ENCODE assay signal across 1 cellular context in genomic region chr12:89161553-89161952, GRCh38.
TF ChIP-seq lines count a peak whose summit lies in the region.

No MANE protein-coding gene starts in this region.

TF ChIP-seq in GM23338, 12 proteins besides CTCF, POLR2A, EP300 and RAD21:
- no peak for TF ChIP-seq STAT1 (IDR thresholded peaks at IDR 0.05; ENCODE audit: unreplicated experiment)
- no peak for TF ChIP-seq CREB1 (CRISPR knock-in tag; IDR thresholded peaks at IDR 0.05; ENCODE audit: low read depth)
- TF ChIP-seq ZNF114 (CRISPR knock-in tag; IDR thresholded peaks at IDR 0.05): no peak
- no peak for TF ChIP-seq EZH2 (IDR thresholded peaks at IDR 0.05; ENCODE audit: low read depth, unreplicated experiment)
- TF ChIP-seq, protein P1, sequence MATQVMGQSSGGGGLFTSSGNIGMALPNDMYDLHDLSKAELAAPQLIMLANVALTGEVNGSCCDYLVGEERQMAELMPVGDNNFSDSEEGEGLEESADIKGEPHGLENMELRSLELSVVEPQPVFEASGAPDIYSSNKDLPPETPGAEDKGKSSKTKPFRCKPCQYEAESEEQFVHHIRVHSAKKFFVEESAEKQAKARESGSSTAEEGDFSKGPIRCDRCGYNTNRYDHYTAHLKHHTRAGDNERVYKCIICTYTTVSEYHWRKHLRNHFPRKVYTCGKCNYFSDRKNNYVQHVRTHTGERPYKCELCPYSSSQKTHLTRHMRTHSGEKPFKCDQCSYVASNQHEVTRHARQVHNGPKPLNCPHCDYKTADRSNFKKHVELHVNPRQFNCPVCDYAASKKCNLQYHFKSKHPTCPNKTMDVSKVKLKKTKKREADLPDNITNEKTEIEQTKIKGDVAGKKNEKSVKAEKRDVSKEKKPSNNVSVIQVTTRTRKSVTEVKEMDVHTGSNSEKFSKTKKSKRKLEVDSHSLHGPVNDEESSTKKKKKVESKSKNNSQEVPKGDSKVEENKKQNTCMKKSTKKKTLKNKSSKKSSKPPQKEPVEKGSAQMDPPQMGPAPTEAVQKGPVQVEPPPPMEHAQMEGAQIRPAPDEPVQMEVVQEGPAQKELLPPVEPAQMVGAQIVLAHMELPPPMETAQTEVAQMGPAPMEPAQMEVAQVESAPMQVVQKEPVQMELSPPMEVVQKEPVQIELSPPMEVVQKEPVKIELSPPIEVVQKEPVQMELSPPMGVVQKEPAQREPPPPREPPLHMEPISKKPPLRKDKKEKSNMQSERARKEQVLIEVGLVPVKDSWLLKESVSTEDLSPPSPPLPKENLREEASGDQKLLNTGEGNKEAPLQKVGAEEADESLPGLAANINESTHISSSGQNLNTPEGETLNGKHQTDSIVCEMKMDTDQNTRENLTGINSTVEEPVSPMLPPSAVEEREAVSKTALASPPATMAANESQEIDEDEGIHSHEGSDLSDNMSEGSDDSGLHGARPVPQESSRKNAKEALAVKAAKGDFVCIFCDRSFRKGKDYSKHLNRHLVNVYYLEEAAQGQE (IDR thresholded peaks at IDR 0.05; ENCODE audit: unreplicated experiment): no peak
- no peak for TF ChIP-seq JUNB (IDR thresholded peaks at IDR 0.05; ENCODE audit: unreplicated experiment)
- TF ChIP-seq POLR2AphosphoS5 (IDR thresholded peaks at IDR 0.05; ENCODE audit: low read depth): no peak
- TF ChIP-seq EZH2phosphoT487 (IDR thresholded peaks at IDR 0.05; ENCODE audit: unreplicated experiment): no peak
- TF ChIP-seq, protein P2, sequence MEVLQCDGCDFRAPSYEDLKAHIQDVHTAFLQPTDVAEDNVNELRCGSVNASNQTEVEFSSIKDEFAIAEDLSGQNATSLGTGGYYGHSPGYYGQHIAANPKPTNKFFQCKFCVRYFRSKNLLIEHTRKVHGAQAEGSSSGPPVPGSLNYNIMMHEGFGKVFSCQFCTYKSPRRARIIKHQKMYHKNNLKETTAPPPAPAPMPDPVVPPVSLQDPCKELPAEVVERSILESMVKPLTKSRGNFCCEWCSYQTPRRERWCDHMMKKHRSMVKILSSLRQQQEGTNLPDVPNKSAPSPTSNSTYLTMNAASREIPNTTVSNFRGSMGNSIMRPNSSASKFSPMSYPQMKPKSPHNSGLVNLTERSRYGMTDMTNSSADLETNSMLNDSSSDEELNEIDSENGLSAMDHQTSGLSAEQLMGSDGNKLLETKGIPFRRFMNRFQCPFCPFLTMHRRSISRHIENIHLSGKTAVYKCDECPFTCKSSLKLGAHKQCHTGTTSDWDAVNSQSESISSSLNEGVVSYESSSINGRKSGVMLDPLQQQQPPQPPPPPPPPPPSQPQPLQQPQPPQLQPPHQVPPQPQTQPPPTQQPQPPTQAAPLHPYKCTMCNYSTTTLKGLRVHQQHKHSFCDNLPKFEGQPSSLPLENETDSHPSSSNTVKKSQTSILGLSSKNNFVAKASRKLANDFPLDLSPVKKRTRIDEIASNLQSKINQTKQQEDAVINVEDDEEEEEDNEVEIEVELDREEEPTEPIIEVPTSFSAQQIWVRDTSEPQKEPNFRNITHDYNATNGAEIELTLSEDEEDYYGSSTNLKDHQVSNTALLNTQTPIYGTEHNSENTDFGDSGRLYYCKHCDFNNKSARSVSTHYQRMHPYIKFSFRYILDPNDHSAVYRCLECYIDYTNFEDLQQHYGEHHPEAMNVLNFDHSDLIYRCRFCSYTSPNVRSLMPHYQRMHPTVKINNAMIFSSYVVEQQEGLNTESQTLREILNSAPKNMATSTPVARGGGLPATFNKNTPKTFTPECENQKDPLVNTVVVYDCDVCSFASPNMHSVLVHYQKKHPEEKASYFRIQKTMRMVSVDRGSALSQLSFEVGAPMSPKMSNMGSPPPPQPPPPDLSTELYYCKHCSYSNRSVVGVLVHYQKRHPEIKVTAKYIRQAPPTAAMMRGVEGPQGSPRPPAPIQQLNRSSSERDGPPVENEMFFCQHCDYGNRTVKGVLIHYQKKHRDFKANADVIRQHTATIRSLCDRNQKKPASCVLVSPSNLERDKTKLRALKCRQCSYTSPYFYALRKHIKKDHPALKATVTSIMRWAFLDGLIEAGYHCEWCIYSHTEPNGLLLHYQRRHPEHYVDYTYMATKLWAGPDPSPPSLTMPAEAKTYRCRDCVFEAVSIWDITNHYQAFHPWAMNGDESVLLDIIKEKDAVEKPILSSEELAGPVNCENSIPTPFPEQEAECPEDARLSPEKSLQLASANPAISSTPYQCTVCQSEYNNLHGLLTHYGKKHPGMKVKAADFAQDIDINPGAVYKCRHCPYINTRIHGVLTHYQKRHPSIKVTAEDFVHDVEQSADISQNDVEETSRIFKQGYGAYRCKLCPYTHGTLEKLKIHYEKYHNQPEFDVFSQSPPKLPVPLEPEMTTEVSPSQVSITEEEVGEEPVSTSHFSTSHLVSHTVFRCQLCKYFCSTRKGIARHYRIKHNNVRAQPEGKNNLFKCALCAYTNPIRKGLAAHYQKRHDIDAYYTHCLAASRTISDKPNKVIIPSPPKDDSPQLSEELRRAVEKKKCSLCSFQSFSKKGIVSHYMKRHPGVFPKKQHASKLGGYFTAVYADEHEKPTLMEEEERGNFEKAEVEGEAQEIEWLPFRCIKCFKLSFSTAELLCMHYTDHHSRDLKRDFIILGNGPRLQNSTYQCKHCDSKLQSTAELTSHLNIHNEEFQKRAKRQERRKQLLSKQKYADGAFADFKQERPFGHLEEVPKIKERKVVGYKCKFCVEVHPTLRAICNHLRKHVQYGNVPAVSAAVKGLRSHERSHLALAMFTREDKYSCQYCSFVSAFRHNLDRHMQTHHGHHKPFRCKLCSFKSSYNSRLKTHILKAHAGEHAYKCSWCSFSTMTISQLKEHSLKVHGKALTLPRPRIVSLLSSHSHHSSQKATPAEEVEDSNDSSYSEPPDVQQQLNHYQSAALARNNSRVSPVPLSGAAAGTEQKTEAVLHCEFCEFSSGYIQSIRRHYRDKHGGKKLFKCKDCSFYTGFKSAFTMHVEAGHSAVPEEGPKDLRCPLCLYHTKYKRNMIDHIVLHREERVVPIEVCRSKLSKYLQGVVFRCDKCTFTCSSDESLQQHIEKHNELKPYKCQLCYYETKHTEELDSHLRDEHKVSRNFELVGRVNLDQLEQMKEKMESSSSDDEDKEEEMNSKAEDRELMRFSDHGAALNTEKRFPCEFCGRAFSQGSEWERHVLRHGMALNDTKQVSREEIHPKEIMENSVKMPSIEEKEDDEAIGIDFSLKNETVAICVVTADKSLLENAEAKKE (CRISPR knock-in tag; IDR thresholded peaks at IDR 0.05): no peak
- TF ChIP-seq ETS1 (IDR thresholded peaks at IDR 0.05): no peak
- no peak for TF ChIP-seq NANOG (IDR thresholded peaks at IDR 0.05; ENCODE audit: borderline replicate concordance)
- TF ChIP-seq ZNF331 (CRISPR knock-in tag; IDR thresholded peaks at IDR 0.05; ENCODE audit: low read depth): no peak
